In genomic region chr3:188911033-188911850, GRCh38 we compare ENCODE assay signal across 12 cellular contexts.
"Had no signal": no experiment of that assay in that cellular context is flagged by ENCODE, and none has a peak within 500 bp of the region (broad histone marks: within the 10 kb centered on the region; RNA-seq: fewer than 3 reads in every experiment).

No MANE protein-coding gene starts in this region.

- H3K4me3 ChIP-seq: adrenal gland, body of pancreas, ovary, smooth muscle cell had no signal

- H3K4me3 Mint-ChIP-seq: effector memory CD8-positive, alpha-beta T cell; neural crest cell had no signal

- DNase-seq: activated CD4-positive, alpha-beta T cell treated with anti-CD3 and anti-CD28 coated beads, Interleukin-2, amount 50 U/mL, for 1 hour; activated naive CD4-positive, alpha-beta T cell treated with anti-CD3 and anti-CD28 coated beads, Interleukin-2, amount 50 U/mL, for 16 hours; adrenal gland; body of pancreas; central memory CD4-positive, alpha-beta T cell; effector memory CD8-positive, alpha-beta T cell; glutamatergic neuron; mammary epithelial cell; ovary; substantia nigra had no signal

- ATAC-seq: body of pancreas; effector memory CD8-positive, alpha-beta T cell had no signal

- H3K9me3 Mint-ChIP-seq: effector memory CD8-positive, alpha-beta T cell; neural crest cell had no signal

- H3K4me1 Mint-ChIP-seq: neural crest cell had no signal

- H3K27me3 Mint-ChIP-seq: effector memory CD8-positive, alpha-beta T cell had no signal
